In the genomic region with DNA sequence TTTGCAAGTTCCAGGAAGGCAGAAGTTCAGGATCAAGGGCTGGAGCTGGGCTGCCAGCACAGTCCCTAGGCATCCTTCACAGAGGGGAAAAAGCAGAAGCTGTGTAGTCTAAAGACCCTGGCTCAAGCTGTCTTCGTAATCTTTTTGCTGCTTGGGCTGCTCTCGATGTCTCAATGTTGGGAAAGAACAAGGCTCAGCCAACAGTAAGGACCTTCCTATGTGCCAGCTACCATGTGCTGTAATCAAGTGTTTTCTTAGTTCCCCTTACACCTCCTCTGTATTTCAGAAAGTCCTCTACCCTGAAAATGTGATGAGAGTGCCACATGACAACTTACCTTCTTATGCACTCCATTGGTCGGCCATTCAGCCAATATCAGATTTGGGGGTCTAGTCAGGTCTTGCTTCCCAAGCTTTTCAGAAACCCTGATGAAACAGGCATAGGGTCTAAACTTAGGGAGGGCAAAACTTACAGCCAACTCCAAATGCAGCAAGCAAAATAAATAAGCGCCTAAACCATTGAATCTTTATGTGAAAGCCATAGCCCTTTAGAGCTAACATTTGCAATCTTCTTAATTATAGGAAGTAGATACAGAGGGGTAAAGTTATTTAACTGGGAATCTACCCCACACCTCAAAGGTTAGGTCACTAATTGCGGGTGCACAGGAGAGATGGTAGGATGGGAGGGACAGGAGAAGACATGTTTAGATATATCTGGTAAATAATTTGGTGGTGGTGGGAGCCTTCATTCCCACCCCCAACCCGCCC, we compare ENCODE assay signal across 2 cellular contexts.
TF ChIP-seq lines count a peak whose summit lies in the region.

No MANE protein-coding gene starts in this region.

TF ChIP-seq in A549, 52 proteins besides CTCF, POLR2A, EP300 and RAD21:
- TF ChIP-seq ESRRA (IDR thresholded peaks at IDR 0.05; ENCODE audit: borderline replicate concordance, low read length): no peak
- 0 out of 5 replicates have a peak, but pooled peaks of 1 of the 2 experiments have one; percentile 34 for TF ChIP-seq JUN (IDR thresholded peaks at IDR 0.05)

TF ChIP-seq in GM12878, 131 proteins besides CTCF, POLR2A, EP300 and RAD21 (continues in another document):
- TF ChIP-seq STAT3 (IDR thresholded peaks at IDR 0.05; ENCODE audit: low read depth, low read length) (no peak), LARP7 (IDR thresholded peaks at IDR 0.05) (no peak), NFXL1 (IDR thresholded peaks at IDR 0.05; ENCODE audit: borderline replicate concordance) (no peak), SMAD5 (IDR thresholded peaks at IDR 0.05; ENCODE audit: low read depth) (0 out of 2 replicates have a peak, but pooled peaks have one; percentile 53), MXI1 (IDR thresholded peaks at IDR 0.05; ENCODE audit: low read depth, low read length) (peak; percentile 82), PML (IDR thresholded peaks at IDR 0.05; ENCODE audit: low read length) (0 out of 2 replicates have a peak, but pooled peaks have one; percentile 25), ZNF384 (IDR thresholded peaks at IDR 0.05; ENCODE audit: borderline replicate concordance, low read depth, low read length) (no peak), POLR2AphosphoS2 (IDR thresholded peaks at IDR 0.05; ENCODE audit: low read depth, low read length) (no peak), RB1 (IDR thresholded peaks at IDR 0.05; ENCODE audit: borderline replicate concordance) (no peak), CHD1 (IDR thresholded peaks at IDR 0.05; ENCODE audit: low read depth, low read length) (no peak), KAT2A (conservative IDR thresholded peaks at IDR 0.05; ENCODE audit: control insufficient read depth, low read depth, low read length) (no peak), HDGF (IDR thresholded peaks at IDR 0.05) (peak; percentile 47; the same call in 1 of the 2 replicates), CREM (IDR thresholded peaks at IDR 0.05; ENCODE audit: low read depth) (no peak), EED (IDR thresholded peaks at IDR 0.05; ENCODE audit: low read depth) (0 out of 2 replicates have a peak, but pooled peaks have one; percentile 12), BMI1 (IDR thresholded peaks at IDR 0.05; ENCODE audit: borderline replicate concordance) (no peak), NFYA (IDR thresholded peaks at IDR 0.05; ENCODE audit: borderline replicate concordance, low read depth, low read length) (no peak), ATF2 (IDR thresholded peaks at IDR 0.05; ENCODE audit: low read length) (no peak), CBX3 (IDR thresholded peaks at IDR 0.05; ENCODE audit: borderline replicate concordance, low read depth) (no peak), ZNF207 (IDR thresholded peaks at IDR 0.05; ENCODE audit: borderline replicate concordance) (no peak), TAF1 (IDR thresholded peaks at IDR 0.05; ENCODE audit: borderline replicate concordance, low read depth, low read length) (peak; percentile 53), NKRF (conservative IDR thresholded peaks at IDR 0.05) (no peak), JUNB (IDR thresholded peaks at IDR 0.05) (no peak), CEBPB (IDR thresholded peaks at IDR 0.05; ENCODE audit: borderline replicate concordance in 1 of 2, low read depth in 2 of 2, low read length in 2 of 2) (no peak), ZNF274 (IDR thresholded peaks at IDR 0.05; ENCODE audit: insufficient read depth, insufficient read length) (no peak), PAX8 (IDR thresholded peaks at IDR 0.05) (no peak), MEF2B (IDR thresholded peaks at IDR 0.05; ENCODE audit: partially characterized antibody, poor library complexity, severe bottlenecking) (no peak), TCF7 (IDR thresholded peaks at IDR 0.05; ENCODE audit: borderline replicate concordance) (no peak), CHD2 (IDR thresholded peaks at IDR 0.05; ENCODE audit: borderline replicate concordance, low read depth, low read length) (0 out of 2 replicates have a peak, but pooled peaks have one; percentile 15), YY1 (IDR thresholded peaks at IDR 0.05; ENCODE audit: low read depth, low read length) (0 out of 2 replicates have a peak, but pooled peaks have one; percentile 50), SIN3A (IDR thresholded peaks at IDR 0.05; ENCODE audit: low read depth, low read length) (no peak), FOXM1 (IDR thresholded peaks at IDR 0.05; ENCODE audit: low read depth, low read length) (no peak), IRF3 (IDR thresholded peaks at IDR 0.05) (no peak), SUPT20H (IDR thresholded peaks at IDR 0.05; ENCODE audit: borderline replicate concordance, control insufficient read depth, low read depth, low read length) (no peak), ATF7 (IDR thresholded peaks at IDR 0.05; ENCODE audit: low read depth) (peak; percentile 47; the same call in 1 of the 2 replicates), GABPA (IDR thresholded peaks at IDR 0.05; ENCODE audit: low read depth) (no peak), BCL11A (IDR thresholded peaks at IDR 0.05; ENCODE audit: low read depth, low read length) (no peak), NFIC (IDR thresholded peaks at IDR 0.05; ENCODE audit: low read depth, low read length) (no peak), ZNF217 (IDR thresholded peaks at IDR 0.05) (no peak), HDAC2 (IDR thresholded peaks at IDR 0.05) (no peak), NR2C2 (IDR thresholded peaks at IDR 0.05; ENCODE audit: borderline replicate concordance, control insufficient read depth, insufficient read length, low read depth) (no peak), ZNF622 (IDR thresholded peaks at IDR 0.05) (no peak), NR2C1 (IDR thresholded peaks at IDR 0.05) (no peak), IKZF2 (IDR thresholded peaks at IDR 0.05) (peak in 1 of 2 experiments; percentile 18; a peak in 1 of 4 replicates), ZSCAN29 (IDR thresholded peaks at IDR 0.05) (no peak), FOS (IDR thresholded peaks at IDR 0.05; ENCODE audit: borderline replicate concordance, extremely low read depth, insufficient read length) (no peak), KDM1A (IDR thresholded peaks at IDR 0.05; ENCODE audit: borderline replicate concordance) (no peak), DPF2 (IDR thresholded peaks at IDR 0.05) (no peak)
- TF ChIP-seq, protein P1, sequence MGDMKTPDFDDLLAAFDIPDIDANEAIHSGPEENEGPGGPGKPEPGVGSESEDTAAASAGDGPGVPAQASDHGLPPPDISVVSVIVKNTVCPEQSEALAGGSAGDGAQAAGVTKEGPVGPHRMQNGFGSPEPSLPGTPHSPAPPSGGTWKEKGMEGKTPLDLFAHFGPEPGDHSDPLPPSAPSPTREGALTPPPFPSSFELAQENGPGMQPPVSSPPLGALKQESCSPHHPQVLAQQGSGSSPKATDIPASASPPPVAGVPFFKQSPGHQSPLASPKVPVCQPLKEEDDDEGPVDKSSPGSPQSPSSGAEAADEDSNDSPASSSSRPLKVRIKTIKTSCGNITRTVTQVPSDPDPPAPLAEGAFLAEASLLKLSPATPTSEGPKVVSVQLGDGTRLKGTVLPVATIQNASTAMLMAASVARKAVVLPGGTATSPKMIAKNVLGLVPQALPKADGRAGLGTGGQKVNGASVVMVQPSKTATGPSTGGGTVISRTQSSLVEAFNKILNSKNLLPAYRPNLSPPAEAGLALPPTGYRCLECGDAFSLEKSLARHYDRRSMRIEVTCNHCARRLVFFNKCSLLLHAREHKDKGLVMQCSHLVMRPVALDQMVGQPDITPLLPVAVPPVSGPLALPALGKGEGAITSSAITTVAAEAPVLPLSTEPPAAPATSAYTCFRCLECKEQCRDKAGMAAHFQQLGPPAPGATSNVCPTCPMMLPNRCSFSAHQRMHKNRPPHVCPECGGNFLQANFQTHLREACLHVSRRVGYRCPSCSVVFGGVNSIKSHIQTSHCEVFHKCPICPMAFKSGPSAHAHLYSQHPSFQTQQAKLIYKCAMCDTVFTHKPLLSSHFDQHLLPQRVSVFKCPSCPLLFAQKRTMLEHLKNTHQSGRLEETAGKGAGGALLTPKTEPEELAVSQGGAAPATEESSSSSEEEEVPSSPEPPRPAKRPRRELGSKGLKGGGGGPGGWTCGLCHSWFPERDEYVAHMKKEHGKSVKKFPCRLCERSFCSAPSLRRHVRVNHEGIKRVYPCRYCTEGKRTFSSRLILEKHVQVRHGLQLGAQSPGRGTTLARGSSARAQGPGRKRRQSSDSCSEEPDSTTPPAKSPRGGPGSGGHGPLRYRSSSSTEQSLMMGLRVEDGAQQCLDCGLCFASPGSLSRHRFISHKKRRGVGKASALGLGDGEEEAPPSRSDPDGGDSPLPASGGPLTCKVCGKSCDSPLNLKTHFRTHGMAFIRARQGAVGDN (IDR thresholded peaks at IDR 0.05): peak; percentile 84
- TF ChIP-seq, protein P2, sequence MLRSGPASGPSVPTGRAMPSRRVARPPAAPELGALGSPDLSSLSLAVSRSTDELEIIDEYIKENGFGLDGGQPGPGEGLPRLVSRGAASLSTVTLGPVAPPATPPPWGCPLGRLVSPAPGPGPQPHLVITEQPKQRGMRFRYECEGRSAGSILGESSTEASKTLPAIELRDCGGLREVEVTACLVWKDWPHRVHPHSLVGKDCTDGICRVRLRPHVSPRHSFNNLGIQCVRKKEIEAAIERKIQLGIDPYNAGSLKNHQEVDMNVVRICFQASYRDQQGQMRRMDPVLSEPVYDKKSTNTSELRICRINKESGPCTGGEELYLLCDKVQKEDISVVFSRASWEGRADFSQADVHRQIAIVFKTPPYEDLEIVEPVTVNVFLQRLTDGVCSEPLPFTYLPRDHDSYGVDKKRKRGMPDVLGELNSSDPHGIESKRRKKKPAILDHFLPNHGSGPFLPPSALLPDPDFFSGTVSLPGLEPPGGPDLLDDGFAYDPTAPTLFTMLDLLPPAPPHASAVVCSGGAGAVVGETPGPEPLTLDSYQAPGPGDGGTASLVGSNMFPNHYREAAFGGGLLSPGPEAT (IDR thresholded peaks at IDR 0.05; ENCODE audit: low read depth): peak; percentile 44; the same call in 1 of the 2 replicates
- TF ChIP-seq, protein P3, sequence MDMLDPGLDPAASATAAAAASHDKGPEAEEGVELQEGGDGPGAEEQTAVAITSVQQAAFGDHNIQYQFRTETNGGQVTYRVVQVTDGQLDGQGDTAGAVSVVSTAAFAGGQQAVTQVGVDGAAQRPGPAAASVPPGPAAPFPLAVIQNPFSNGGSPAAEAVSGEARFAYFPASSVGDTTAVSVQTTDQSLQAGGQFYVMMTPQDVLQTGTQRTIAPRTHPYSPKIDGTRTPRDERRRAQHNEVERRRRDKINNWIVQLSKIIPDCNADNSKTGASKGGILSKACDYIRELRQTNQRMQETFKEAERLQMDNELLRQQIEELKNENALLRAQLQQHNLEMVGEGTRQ (IDR thresholded peaks at IDR 0.05; ENCODE audit: borderline replicate concordance, low read depth, low read length): peak; percentile 45; the same call in 1 of the 2 replicates
